Comparison of ENCODE assay signal across 8 cellular contexts in genomic region chr11:36265793-36266628, GRCh38. TPM values are rescaled to one million over a fixed set of nuclear protein-coding genes. Genes with fewer than 3 reads are reported as not detected.
DNase-seq lines count a peak whose midpoint lies in the region; ATAC-seq and TF ChIP-seq lines count a peak whose summit lies in the region.

No MANE protein-coding gene starts in this region.

- H3K9me3 ChIP-seq in esophagus muscularis mucosa: no peaks in the 10 kb centered on the region
- no peaks in the 10 kb centered on the region for H3K9me3 ChIP-seq in transverse colon

- H3K27ac Mint-ChIP-seq in nephron progenitor cell: no peak overlapping the region

- peaks cover 0 to 9% (median 6%) of the 10 kb centered on the region in 4 donors for H3K36me3 ChIP-seq in esophagus muscularis mucosa
- no peaks in the 10 kb centered on the region for H3K36me3 ChIP-seq in transverse colon

- H3K27ac ChIP-seq in esophagus muscularis mucosa (replicated peaks in 1 of 4) (no peak overlapping the region), transverse colon (no peak overlapping the region)

- DNase-seq in AG08396 (ENCODE audit: low spot score) (peak; percentile 66), NCI-H748 treated with DMSO at 0.1 percent for 48 hours (lab: John Stamatoyannopoulos, UW) (peak; percentile 33), esophagus muscularis mucosa (ENCODE audit: extremely low spot score) (no peak), nephron progenitor cell (peak; percentile 77), transverse colon (peak; percentile 46)
- peak; percentile 54 for DNase-seq in activated CD8-positive, alpha-beta memory T cell treated with anti-CD3 and anti-CD28 coated beads, Interleukin-2, amount 50 U/mL, for 4 hours

- no peaks in the 10 kb centered on the region for H3K9me3 Mint-ChIP-seq in nephron progenitor cell

- intact Hi-C loops in esophagus muscularis mucosa (cut with DNase I) (loop anchor here (2.0 to 10.0 kb wide), 3 partner anchors 221 to 649 kb away; no protein-coding TSS in a partner anchor), transverse colon (cut with DNase I; ENCODE audit: low total_unique reads) (loop anchor here (5.0 to 10.0 kb wide), 3 partner anchors 451 to 1199 kb away; partner anchors contain the start of gene FJX1)

- H3K27me3 ChIP-seq in esophagus muscularis mucosa: peaks cover 0 to 7% (median 0%) of the 10 kb centered on the region in 4 donors
- H3K27me3 ChIP-seq in transverse colon: peaks cover 3% of the 10 kb centered on the region

- in situ Hi-C loops in transverse colon (cut with MboI; ENCODE audit: low pct_ligation_motif_present in 1 of 4, low pct_unique_long_range_greater_than_20kb in 1 of 4, low sequenced_read_pairs in 3 of 4): loop anchor here (10.0 to 25.0 kb wide), 5 partner anchors 229 to 654 kb away; partner anchors contain the start of gene FJX1 (in 2 of the 4)

- H3K4me3 ChIP-seq in esophagus muscularis mucosa (no peak overlapping the region), transverse colon (no peak overlapping the region)

- H3K4me3 Mint-ChIP-seq in nephron progenitor cell: no peak overlapping the region

- TF ChIP-seq CTCF in esophagus muscularis mucosa (IDR thresholded peaks at IDR 0.05) (peak; percentile 70 to 80 (median 75)), nephron progenitor cell (IDR thresholded peaks at IDR 0.05) (peak; percentile 83), transverse colon (IDR thresholded peaks at IDR 0.05) (peak; percentile 72 to 83 (median 77))

- H3K27me3 Mint-ChIP-seq in nephron progenitor cell (ENCODE audit: low read depth, poor library complexity): peaks cover 19% of the 10 kb centered on the region

- 46% methylated on average over 9 of the region's 13 CpGs for WGBS in esophagus muscularis mucosa
- 29% methylated on average over 13 of the region's 13 CpGs; no CpG with 5 or more reads in 1 of the 2 donors for WGBS in transverse colon (ENCODE audit: low coverage in 1 of 2), 2 donors

- H3K4me1 ChIP-seq in esophagus muscularis mucosa (peaks cover 0 to 3% (median 0%) of the 10 kb centered on the region in 4 donors), transverse colon (no peaks in the 10 kb centered on the region)

- TF ChIP-seq POLR2A in esophagus muscularis mucosa (IDR thresholded peaks at IDR 0.05; ENCODE audit: low read depth): no peak
- TF ChIP-seq POLR2A in transverse colon (IDR thresholded peaks at IDR 0.05): no peak

- ATAC-seq in GM18858 (IDR thresholded peaks at IDR 0.05; ENCODE audit: unreplicated experiment) (peak; percentile 49), HG03175 (IDR thresholded peaks at IDR 0.05; ENCODE audit: unreplicated experiment) (peak; percentile 65)

- peaks cover 9% of the 10 kb centered on the region for H3K36me3 Mint-ChIP-seq in nephron progenitor cell (ENCODE audit: low read depth)

- H3K4me1 Mint-ChIP-seq in nephron progenitor cell: peaks cover 29% of the 10 kb centered on the region

- TF ChIP-seq EP300 in esophagus muscularis mucosa (IDR thresholded peaks at IDR 0.05): no peak
- TF ChIP-seq EP300 in transverse colon (IDR thresholded peaks at IDR 0.05; ENCODE audit: low read depth): no peak

RNA-seq across cellular contexts. Expression of gene COMMD9, which starts 23.2 kb away (rescaled TPM):
- total RNA-seq in esophagus muscularis mucosa (10 to 100 TPM; 18.3 to 45.5 (median 27.7) TPM), transverse colon (10 to 100 TPM; 22.4 to 46.2 (median 33.9) TPM)

RNA-seq across cellular contexts. Expression of gene PRR5L, which starts 30.1 kb away (rescaled TPM):
- 1 to 10 TPM; 1.7 to 9.6 (median 3.1) TPM for total RNA-seq in esophagus muscularis mucosa
- 100 to 1,000 TPM; 203 to 418 (median 251) TPM for total RNA-seq in transverse colon

Comparison
In these comparisons a context has a peak if more than half of its experiments do, and no peak if none do; other contexts are left out.
1. RNA of gene PRR5L, which starts 30.1 kb away (total RNA-seq): 203 to 418 TPM in transverse colon; 1.7 to 9.6 TPM in esophagus muscularis mucosa; every median in the first group is over 10 times any median in the second.
2. Peak in every context shown above with its lines, with median percentiles within 50 percentile points of each other: CTCF ChIP-seq.